1 cellular context compared by ENCODE assay signal in the genomic region with DNA sequence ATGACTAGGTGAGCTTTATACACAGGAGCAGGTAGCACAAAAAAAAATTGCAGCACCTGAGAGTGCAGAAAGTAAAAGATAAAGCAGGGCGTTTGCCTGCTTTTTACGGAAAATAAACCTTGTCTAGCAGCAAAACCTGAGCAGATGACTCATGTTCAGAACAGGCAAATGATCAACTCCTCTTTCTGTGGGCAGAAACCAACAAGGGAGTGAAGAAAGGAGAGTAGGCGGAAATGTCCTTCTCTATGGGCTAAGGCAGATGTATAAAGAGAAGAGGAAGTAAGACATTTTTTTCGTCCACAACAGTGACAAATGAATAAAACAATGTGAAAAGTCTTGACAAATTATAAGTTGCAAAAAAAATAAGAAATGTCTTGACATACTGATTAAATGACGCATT.
TF ChIP-seq lines count a peak whose summit lies in the region.

No MANE protein-coding gene starts in this region.

TF ChIP-seq in GM12878, 131 proteins besides CTCF, POLR2A, EP300 and RAD21:
- TF ChIP-seq ESRRA (IDR thresholded peaks at IDR 0.05; ENCODE audit: low read length) (no peak), SMARCA5 (IDR thresholded peaks at IDR 0.05) (no peak), SMAD1 (IDR thresholded peaks at IDR 0.05; ENCODE audit: low read depth, partially characterized antibody) (no peak), TAF1 (IDR thresholded peaks at IDR 0.05; ENCODE audit: borderline replicate concordance, low read depth, low read length) (no peak), RCOR1 (conservative IDR thresholded peaks at IDR 0.05; ENCODE audit: low read depth, low read length) (no peak), STAT1 (conservative IDR thresholded peaks at IDR 0.05) (no peak), NBN (IDR thresholded peaks at IDR 0.05) (no peak), FOS (IDR thresholded peaks at IDR 0.05; ENCODE audit: borderline replicate concordance, extremely low read depth, insufficient read length) (no peak), CHD4 (IDR thresholded peaks at IDR 0.05) (no peak), KAT2A (conservative IDR thresholded peaks at IDR 0.05; ENCODE audit: control insufficient read depth, low read depth, low read length) (no peak)
- TF ChIP-seq, protein P1, sequence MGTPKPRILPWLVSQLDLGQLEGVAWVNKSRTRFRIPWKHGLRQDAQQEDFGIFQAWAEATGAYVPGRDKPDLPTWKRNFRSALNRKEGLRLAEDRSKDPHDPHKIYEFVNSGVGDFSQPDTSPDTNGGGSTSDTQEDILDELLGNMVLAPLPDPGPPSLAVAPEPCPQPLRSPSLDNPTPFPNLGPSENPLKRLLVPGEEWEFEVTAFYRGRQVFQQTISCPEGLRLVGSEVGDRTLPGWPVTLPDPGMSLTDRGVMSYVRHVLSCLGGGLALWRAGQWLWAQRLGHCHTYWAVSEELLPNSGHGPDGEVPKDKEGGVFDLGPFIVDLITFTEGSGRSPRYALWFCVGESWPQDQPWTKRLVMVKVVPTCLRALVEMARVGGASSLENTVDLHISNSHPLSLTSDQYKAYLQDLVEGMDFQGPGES (IDR thresholded peaks at IDR 0.05): no peak
- TF ChIP-seq, protein P2, sequence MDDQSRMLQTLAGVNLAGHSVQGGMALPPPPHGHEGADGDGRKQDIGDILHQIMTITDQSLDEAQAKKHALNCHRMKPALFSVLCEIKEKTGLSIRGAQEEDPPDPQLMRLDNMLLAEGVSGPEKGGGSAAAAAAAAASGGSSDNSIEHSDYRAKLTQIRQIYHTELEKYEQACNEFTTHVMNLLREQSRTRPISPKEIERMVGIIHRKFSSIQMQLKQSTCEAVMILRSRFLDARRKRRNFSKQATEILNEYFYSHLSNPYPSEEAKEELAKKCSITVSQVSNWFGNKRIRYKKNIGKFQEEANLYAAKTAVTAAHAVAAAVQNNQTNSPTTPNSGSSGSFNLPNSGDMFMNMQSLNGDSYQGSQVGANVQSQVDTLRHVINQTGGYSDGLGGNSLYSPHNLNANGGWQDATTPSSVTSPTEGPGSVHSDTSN (IDR thresholded peaks at IDR 0.05; ENCODE audit: insufficient replicate concordance, low read depth, low read length): no peak
- TF ChIP-seq, protein P3, sequence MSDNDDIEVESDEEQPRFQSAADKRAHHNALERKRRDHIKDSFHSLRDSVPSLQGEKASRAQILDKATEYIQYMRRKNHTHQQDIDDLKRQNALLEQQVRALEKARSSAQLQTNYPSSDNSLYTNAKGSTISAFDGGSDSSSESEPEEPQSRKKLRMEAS (IDR thresholded peaks at IDR 0.05; ENCODE audit: low read depth, low read length): no peak
TF ChIP-seq in GM12878: peak in this region for 0.
